In genomic region chr11:67630943-67631331, GRCh38 we compare ENCODE assay signal across 6 cellular contexts. TPM values are rescaled to one million over a fixed set of nuclear protein-coding genes. Genes with fewer than 3 reads are reported as not detected.
A peak's percentile ranks its signal among the peaks of the same experiment; 100 is the strongest.
DNase-seq lines count a peak whose midpoint lies in the region; ATAC-seq and TF ChIP-seq lines count a peak whose summit lies in the region.

No MANE protein-coding gene starts in this region.

- H3K27ac ChIP-seq in dorsolateral prefrontal cortex (peak overlapping the region in 57 of 59 donors; percentile 49 to 93 (median 85)), psoas muscle (peak overlapping the region; percentile 88)

- intact Hi-C loops in dorsolateral prefrontal cortex (cut with DNase I), result loop anchor here (10.0 kb wide), 2 partner anchors 84 to 174 kb away; no protein-coding TSS in a partner anchor
- intact Hi-C loops in psoas muscle (cut with DNase I), result loop anchor here in 1 of 2 donors (10.0 kb wide), 1 partner anchor 174 kb away; no protein-coding TSS in a partner anchor

- no peak for DNase-seq in Jurkat, Clone E6-1 (ENCODE audit: low read depth, low spot score)
- DNase-seq in dorsolateral prefrontal cortex, result peak in 1 of 10 donors; percentile 36
- DNase-seq in psoas muscle, result no peak
- no peak for DNase-seq in NCI-H1930 (lab: John Stamatoyannopoulos, UW)
- DNase-seq in hepatic stellate cell (ENCODE audit: low spot score), result no peak
- DNase-seq in D341Med (ENCODE audit: low spot score), result no peak

- H3K9me3 ChIP-seq in psoas muscle, result no peaks in the 10 kb centered on the region

- H3K36me3 ChIP-seq in psoas muscle (ENCODE audit: insufficient read depth in 1 of 2, low read depth in 1 of 2), result no peaks in the 10 kb centered on the region

- WGBS in psoas muscle, 3 donors, result 52 to 55% (median 52%) methylated on average over 16 of the region's 16 CpGs

- TF ChIP-seq CTCF in dorsolateral prefrontal cortex (IDR thresholded peaks at IDR 0.05 in 54 of 56, conservative IDR thresholded peaks at IDR 0.05 in 2 of 56; ENCODE audit: low read depth in 1 of 56, partially characterized antibody in 56 of 56) (peak in 4 of 56 donors; percentile 1 to 16 (median 3)), psoas muscle (IDR thresholded peaks at IDR 0.05) (no peak)

- peaks cover 15% of the 10 kb centered on the region for H3K4me1 ChIP-seq in psoas muscle

- no peak for ATAC-seq in psoas muscle

- H3K4me3 ChIP-seq in Jurkat, Clone E6-1 (ENCODE audit: low read length), result peak overlapping the region; percentile 65
- H3K4me3 ChIP-seq in dorsolateral prefrontal cortex, result peak overlapping the region; percentile 59 to 100 (median 79)
- H3K4me3 ChIP-seq in psoas muscle, result peak overlapping the region; percentile 83

- H3K27me3 ChIP-seq in dorsolateral prefrontal cortex (no peaks in the 10 kb centered on the region), psoas muscle (ENCODE audit: insufficient read depth in 3 of 3, low read length in 2 of 3) (no peaks in the 10 kb centered on the region)

RNA-seq across cellular contexts. Expression of gene NUDT8, which starts 1.2 kb away (rescaled TPM):
- polyA plus RNA-seq in Jurkat, Clone E6-1 (2012; ENCODE audit: insufficient read depth, insufficient read length), result 119 TPM
- 10 to 100 TPM in 3 of 120 experiments, 1 to 10 TPM in 117; 2.2 to 12.6 (median 6.1) TPM for total RNA-seq in dorsolateral prefrontal cortex
- total RNA-seq in psoas muscle, result 10 to 100 TPM; 19.0 to 37.0 (median 31.8) TPM
- 10 to 100 TPM; 28.5 to 52.2 (median 48.9) TPM for polyA plus RNA-seq in psoas muscle

RNA-seq across cellular contexts. Expression of gene TBX10, which starts 8.6 kb away (rescaled TPM):
- polyA plus RNA-seq in Jurkat, Clone E6-1 (2012; ENCODE audit: insufficient read depth, insufficient read length), result not detected
- total RNA-seq in dorsolateral prefrontal cortex (under 1 TPM in 1 of 120 experiments, not detected in 119; 0.60 TPM), psoas muscle (not detected)
- under 1 TPM in 1 of 3 donors, not detected in 2; 0.01 TPM for polyA plus RNA-seq in psoas muscle

RNA-seq across cellular contexts. Expression of gene ACY3, which starts 19.6 kb away (rescaled TPM):
- 12.4 TPM for polyA plus RNA-seq in Jurkat, Clone E6-1 (2012; ENCODE audit: insufficient read depth, insufficient read length)
- total RNA-seq in dorsolateral prefrontal cortex, result 1 to 10 TPM in 75 of 120 experiments, under 1 TPM in 24, not detected in 21; 0.37 to 8.7 (median 1.9) TPM
- total RNA-seq in psoas muscle, result not detected
- under 1 TPM in 1 of 3 donors, not detected in 2; 0.04 TPM for polyA plus RNA-seq in psoas muscle

RNA-seq across cellular contexts. Expression of gene NDUFV1, which starts 24.2 kb away (rescaled TPM):
- polyA plus RNA-seq in Jurkat, Clone E6-1 (2012; ENCODE audit: insufficient read depth, insufficient read length), result 417 TPM
- 100 to 1,000 TPM; 176 to 398 (median 251) TPM for total RNA-seq in dorsolateral prefrontal cortex
- total RNA-seq in psoas muscle, result 100 to 1,000 TPM; 250 to 413 (median 364) TPM
- 100 to 1,000 TPM; 248 to 340 (median 287) TPM for polyA plus RNA-seq in psoas muscle

RNA-seq across cellular contexts. Expression of gene ALDH3B2, which starts 43.5 kb away (rescaled TPM):
- 2.3 TPM for polyA plus RNA-seq in Jurkat, Clone E6-1 (2012; ENCODE audit: insufficient read depth, insufficient read length)
- not detected for total RNA-seq in dorsolateral prefrontal cortex
- not detected for total RNA-seq in psoas muscle
- polyA plus RNA-seq in psoas muscle, result not detected
